1 cellular context compared by ENCODE assay signal in genomic region chr18:49747876-49748275, GRCh38.
TF ChIP-seq lines count a peak whose summit lies in the region.

No MANE protein-coding gene starts in this region.

TF ChIP-seq in H1, 55 proteins besides CTCF, POLR2A, EP300 and RAD21 (continued from another document):
- no peak for TF ChIP-seq MAX (IDR thresholded peaks at IDR 0.05)
- TF ChIP-seq POU5F1 (IDR thresholded peaks at IDR 0.05; ENCODE audit: low read depth, low read length), result no peak
- no peak for TF ChIP-seq SIRT6 (IDR thresholded peaks at IDR 0.05; ENCODE audit: low read length)
- TF ChIP-seq RFX5 (IDR thresholded peaks at IDR 0.05; ENCODE audit: borderline replicate concordance, low read depth, low read length), result no peak
- TF ChIP-seq E2F6 (IDR thresholded peaks at IDR 0.05), result no peak
- no peak for TF ChIP-seq CTBP2 (IDR thresholded peaks at IDR 0.05; ENCODE audit: borderline replicate concordance, insufficient read depth, insufficient read length, low read length)
TF ChIP-seq in H1: peak in this region for 0.
